8 cellular contexts compared by ENCODE assay signal in the genomic region with DNA sequence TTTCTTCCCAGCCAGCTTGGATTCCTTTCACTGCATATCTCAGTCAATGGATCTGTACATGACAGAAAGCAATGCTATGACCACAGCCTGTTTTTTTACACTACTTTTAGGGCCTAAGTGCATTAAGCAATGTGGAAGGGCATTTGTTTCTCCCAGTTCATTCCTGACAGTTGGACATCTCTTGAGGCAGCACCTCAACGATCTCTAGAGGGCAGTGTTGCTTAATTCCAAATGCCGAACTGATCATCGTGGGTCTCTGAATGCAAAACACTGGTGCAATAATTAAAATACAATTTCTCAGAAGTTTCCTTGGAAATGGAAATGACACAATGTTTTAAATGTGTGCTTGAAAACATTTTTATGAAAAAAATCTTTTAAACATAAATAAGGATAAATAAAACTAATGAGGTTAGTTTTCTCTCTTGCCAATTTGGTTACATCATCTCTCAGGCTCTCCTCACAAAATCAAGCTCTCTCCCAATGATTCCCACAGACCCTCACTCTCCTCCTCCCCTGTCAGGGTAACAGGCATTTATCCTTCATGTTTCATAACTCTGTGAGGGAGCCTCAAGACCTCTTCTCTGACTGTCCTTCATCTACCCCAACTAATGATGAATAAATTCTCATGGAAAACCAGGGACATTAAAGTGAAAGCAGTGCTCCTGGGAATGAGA.
A peak's percentile ranks its signal among the peaks of the same experiment; 100 is the strongest.
DNase-seq lines count a peak whose midpoint lies in the region; ATAC-seq and TF ChIP-seq lines count a peak whose summit lies in the region.

No MANE protein-coding gene starts in this region.

- peaks cover 2% of the 10 kb centered on the region for H3K27me3 Mint-ChIP-seq in CD8-positive, alpha-beta T cell (ENCODE audit: low read depth)
- no peaks in the 10 kb centered on the region for H3K27me3 Mint-ChIP-seq in activated naive CD8-positive, alpha-beta T cell treated with anti-CD3 and anti-CD28 coated beads for 36 hours

- no peaks in the 10 kb centered on the region for H3K9me3 ChIP-seq in CD8-positive, alpha-beta T cell (ENCODE audit: low read length)

- H3K4me3 Mint-ChIP-seq in CD8-positive, alpha-beta T cell, result no peak overlapping the region
- H3K4me3 Mint-ChIP-seq in activated naive CD8-positive, alpha-beta T cell treated with anti-CD3 and anti-CD28 coated beads for 36 hours, result no peak overlapping the region

- POLR2A ChIA-PET in CD8-positive, alpha-beta T cell (lab: Charles Lee), result interaction anchor here (0.6 kb wide), 1 partner anchor 33 kb away, joined by 3 read pairs; no protein-coding TSS in a partner anchor

- DNase-seq in CD8-positive, alpha-beta T cell, result peak in 5 of 7 experiments; percentile 1 to 28 (median 25)
- peak; percentile 44 for DNase-seq in NCI-H526 treated with DMSO at 0.1 percent for 48 hours (lab: John Stamatoyannopoulos, UW)
- peak; percentile 18 for DNase-seq in activated naive CD8-positive, alpha-beta T cell treated with anti-CD3 and anti-CD28 coated beads for 36 hours
- peak; percentile 25 for DNase-seq in Right ventricle myocardium superior
- DNase-seq in pons (ENCODE audit: low spot score), result peak; percentile 92
- no peak for DNase-seq in cortex of kidney (lab: John Stamatoyannopoulos, UW)

- ATAC-seq in CD8-positive, alpha-beta T cell, result no peak
- ATAC-seq in GM18861 (IDR thresholded peaks at IDR 0.05; ENCODE audit: unreplicated experiment) (peak; percentile 73), HG03342 (IDR thresholded peaks at IDR 0.05; ENCODE audit: unreplicated experiment) (peak; percentile 81), Right ventricle myocardium superior (ENCODE audit: poor library complexity) (peak; percentile 88)

- H3K4me1 Mint-ChIP-seq in CD8-positive, alpha-beta T cell (ENCODE audit: low read depth), result peaks cover 2% of the 10 kb centered on the region
- peaks cover 15% of the 10 kb centered on the region for H3K4me1 Mint-ChIP-seq in activated naive CD8-positive, alpha-beta T cell treated with anti-CD3 and anti-CD28 coated beads for 36 hours

- H3K4me3 ChIP-seq in CD8-positive, alpha-beta T cell (ENCODE audit: low read depth, low read length), result no peak overlapping the region

- H3K27ac Mint-ChIP-seq in CD8-positive, alpha-beta T cell, result no peak overlapping the region
- no peak overlapping the region for H3K27ac Mint-ChIP-seq in activated naive CD8-positive, alpha-beta T cell treated with anti-CD3 and anti-CD28 coated beads for 36 hours

- H3K4me1 ChIP-seq in CD8-positive, alpha-beta T cell (ENCODE audit: insufficient read depth, low read length), result no peaks in the 10 kb centered on the region

- no peaks in the 10 kb centered on the region for H3K27me3 ChIP-seq in CD8-positive, alpha-beta T cell (ENCODE audit: insufficient read depth, low read length)

- no peaks in the 10 kb centered on the region for H3K9me3 Mint-ChIP-seq in CD8-positive, alpha-beta T cell
- peaks cover 2% of the 10 kb centered on the region for H3K9me3 Mint-ChIP-seq in activated naive CD8-positive, alpha-beta T cell treated with anti-CD3 and anti-CD28 coated beads for 36 hours

- intact Hi-C loops in CD8-positive, alpha-beta T cell (cut with DNase I, micrococcal nuclease), result loop anchor here (1.0 to 2.0 kb wide), 3 partner anchors 405 to 432 kb away; no protein-coding TSS in a partner anchor
- intact Hi-C loops in Right ventricle myocardium superior (cut with DNase I), result loop anchor here (10.0 kb wide), 1 partner anchor 1091 kb away; no protein-coding TSS in a partner anchor

- CTCF ChIA-PET in CD8-positive, alpha-beta T cell (lab: Charles Lee), result interaction anchor here (0.6 to 6.6 kb wide), 12 partner anchors 9 to 569 kb away, joined by 3 to 38 read pairs (median 4); partner anchors contain the start of gene SLC16A7

- TF ChIP-seq CTCF in CD8-positive, alpha-beta T cell (IDR thresholded peaks at IDR 0.05), result peak; percentile 78

- H3K36me3 Mint-ChIP-seq in CD8-positive, alpha-beta T cell, result no peaks in the 10 kb centered on the region
- no peaks in the 10 kb centered on the region for H3K36me3 Mint-ChIP-seq in activated naive CD8-positive, alpha-beta T cell treated with anti-CD3 and anti-CD28 coated beads for 36 hours

- no peaks in the 10 kb centered on the region for H3K36me3 ChIP-seq in CD8-positive, alpha-beta T cell (ENCODE audit: insufficient read depth, low read length)

- H3K27ac ChIP-seq in CD8-positive, alpha-beta T cell (ENCODE audit: low read depth, low read length), result no peak overlapping the region
